In the genomic region with DNA sequence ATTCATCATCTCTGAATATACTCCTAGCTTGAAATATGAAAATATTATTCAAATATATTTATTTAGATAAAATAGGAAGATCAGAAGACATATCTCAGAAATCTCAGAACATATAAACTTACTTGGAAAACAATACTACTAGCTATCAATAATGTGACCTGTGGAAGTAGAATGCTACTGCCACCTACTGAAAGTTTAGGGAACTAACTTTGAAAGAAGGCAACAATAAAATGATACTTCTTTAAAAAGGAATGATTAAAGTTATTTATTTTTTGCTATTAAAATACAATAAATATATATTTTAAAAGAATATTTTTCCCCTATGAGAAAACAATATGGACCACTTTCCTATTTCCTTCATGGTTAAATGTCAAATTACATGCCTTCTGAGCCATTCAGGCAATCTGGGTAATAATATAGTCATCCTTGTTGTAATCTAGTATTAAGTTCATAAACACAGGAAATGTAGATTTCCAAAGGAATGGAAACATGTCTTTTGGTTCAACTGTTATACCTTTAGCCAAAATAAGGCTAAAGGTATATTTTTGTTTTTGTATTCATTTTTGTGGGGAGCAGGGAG, we compare ENCODE assay signal across 8 cellular contexts. TPM values are rescaled to one million over a fixed set of nuclear protein-coding genes. Genes with fewer than 3 reads are reported as not detected.
DNase-seq lines count a peak whose midpoint lies in the region; ATAC-seq lines count a peak whose summit lies in the region.

No MANE protein-coding gene starts in this region.

- no peak overlapping the region for H3K4me3 Mint-ChIP-seq in naive B cell
- H3K4me3 Mint-ChIP-seq in activated T-helper 17 cell treated with anti-CD3 and anti-CD28 coated beads, Interleukin-2, amount 50 U/mL, for 72 hours, result no peak overlapping the region
- no peak overlapping the region for H3K4me3 Mint-ChIP-seq in activated CD4-positive, alpha-beta T cell treated with anti-CD3 and anti-CD28 coated beads, Interleukin-2, amount 10 ng/mL, durations not matched to agents 24 days and 14 days

- intact Hi-C loops in activated CD4-positive, alpha-beta T cell treated with anti-CD3 and anti-CD28 coated beads, Interleukin-2, amount 10 ng/mL, durations not matched to agents 24 days and 14 days (cut with micrococcal nuclease), result loop anchor here (1.0 to 10.0 kb wide), 5 partner anchors 222 to 1807 kb away; partner anchors contain the start of gene MAP2

- no peaks in the 10 kb centered on the region for H3K4me1 Mint-ChIP-seq in naive B cell
- no peaks in the 10 kb centered on the region for H3K4me1 Mint-ChIP-seq in activated T-helper 17 cell treated with anti-CD3 and anti-CD28 coated beads, Interleukin-2, amount 50 U/mL, for 72 hours
- H3K4me1 Mint-ChIP-seq in activated CD4-positive, alpha-beta T cell treated with anti-CD3 and anti-CD28 coated beads, Interleukin-2, amount 10 ng/mL, durations not matched to agents 24 days and 14 days, result peaks cover 3% of the 10 kb centered on the region

- H3K27me3 Mint-ChIP-seq in naive B cell, result peaks cover 9 to 15% (median 12%) of the 10 kb centered on the region in 3 donors
- H3K27me3 Mint-ChIP-seq in activated T-helper 17 cell treated with anti-CD3 and anti-CD28 coated beads, Interleukin-2, amount 50 U/mL, for 72 hours, result peaks cover 10% of the 10 kb centered on the region
- H3K27me3 Mint-ChIP-seq in activated CD4-positive, alpha-beta T cell treated with anti-CD3 and anti-CD28 coated beads, Interleukin-2, amount 10 ng/mL, durations not matched to agents 24 days and 14 days, result peaks cover 9% of the 10 kb centered on the region

- no peak overlapping the region for H3K27ac Mint-ChIP-seq in naive B cell
- no peak overlapping the region for H3K27ac Mint-ChIP-seq in activated T-helper 17 cell treated with anti-CD3 and anti-CD28 coated beads, Interleukin-2, amount 50 U/mL, for 72 hours
- no peak overlapping the region for H3K27ac Mint-ChIP-seq in activated CD4-positive, alpha-beta T cell treated with anti-CD3 and anti-CD28 coated beads, Interleukin-2, amount 10 ng/mL, durations not matched to agents 24 days and 14 days

- H3K9me3 Mint-ChIP-seq in naive B cell, result no peaks in the 10 kb centered on the region
- H3K9me3 Mint-ChIP-seq in activated T-helper 17 cell treated with anti-CD3 and anti-CD28 coated beads, Interleukin-2, amount 50 U/mL, for 72 hours, result no peaks in the 10 kb centered on the region
- H3K9me3 Mint-ChIP-seq in activated CD4-positive, alpha-beta T cell treated with anti-CD3 and anti-CD28 coated beads, Interleukin-2, amount 10 ng/mL, durations not matched to agents 24 days and 14 days, result no peaks in the 10 kb centered on the region

- ATAC-seq in GM21360 (IDR thresholded peaks at IDR 0.05; ENCODE audit: unreplicated experiment) (peak; percentile 58), naive B cell (ENCODE audit: low read depth in 2 of 2) (no peak), HG02588 (IDR thresholded peaks at IDR 0.05; ENCODE audit: unreplicated experiment) (no peak)
- ATAC-seq in activated T-helper 17 cell treated with anti-CD3 and anti-CD28 coated beads, Interleukin-2, amount 50 U/mL, for 72 hours (replicated peaks), result no peak

- no peaks in the 10 kb centered on the region for H3K36me3 Mint-ChIP-seq in naive B cell
- no peaks in the 10 kb centered on the region for H3K36me3 Mint-ChIP-seq in activated T-helper 17 cell treated with anti-CD3 and anti-CD28 coated beads, Interleukin-2, amount 50 U/mL, for 72 hours (ENCODE audit: low read depth)
- no peaks in the 10 kb centered on the region for H3K36me3 Mint-ChIP-seq in activated CD4-positive, alpha-beta T cell treated with anti-CD3 and anti-CD28 coated beads, Interleukin-2, amount 10 ng/mL, durations not matched to agents 24 days and 14 days (ENCODE audit: low read depth)

- DNase-seq in DMS53 treated with DMSO at 0.1 percent for 48 hours (lab: John Stamatoyannopoulos, UW; ENCODE audit: unreplicated experiment), result peak; percentile 49
- DNase-seq in NCI-H2171 treated with DMSO at 0.1 percent for 48 hours (lab: John Stamatoyannopoulos, UW), result peak; percentile 62
- peak; percentile 36 for DNase-seq in cerebellar cortex (ENCODE audit: low spot score)
- peak; percentile 23 for DNase-seq in naive B cell
- DNase-seq in activated CD4-positive, alpha-beta T cell treated with anti-CD3 and anti-CD28 coated beads, Interleukin-2, amount 10 ng/mL, durations not matched to agents 24 days and 14 days, result no peak

RNA-seq across cellular contexts. Expression of gene ACADL, which starts 26.0 kb away (rescaled TPM):
- polyA plus RNA-seq in naive B cell (ENCODE audit: low read depth in 6 of 6), result not detected
- total RNA-seq in activated T-helper 17 cell treated with anti-CD3 and anti-CD28 coated beads, Interleukin-2, amount 50 U/mL, for 72 hours, result not detected
- not detected in 2 replicates for total RNA-seq in activated CD4-positive, alpha-beta T cell treated with anti-CD3 and anti-CD28 coated beads, Interleukin-2, amount 10 ng/mL, durations not matched to agents 24 days and 14 days

RNA-seq across cellular contexts. Expression of gene KANSL1L, which starts 28.1 kb away (rescaled TPM):
- 1 to 10 TPM in 5 of 6 donors, under 1 TPM in 1; 0.52 to 3.2 (median 2.4) TPM for polyA plus RNA-seq in naive B cell (ENCODE audit: low read depth in 6 of 6)
- total RNA-seq in activated T-helper 17 cell treated with anti-CD3 and anti-CD28 coated beads, Interleukin-2, amount 50 U/mL, for 72 hours, result 10 to 100 TPM in 1 of 2 donors, 1 to 10 TPM in 1; 4.3 to 10.3 TPM
- 4.6 and 5.0 TPM in 2 replicates for total RNA-seq in activated CD4-positive, alpha-beta T cell treated with anti-CD3 and anti-CD28 coated beads, Interleukin-2, amount 10 ng/mL, durations not matched to agents 24 days and 14 days
